1 cellular context compared by ENCODE assay signal in the genomic region with DNA sequence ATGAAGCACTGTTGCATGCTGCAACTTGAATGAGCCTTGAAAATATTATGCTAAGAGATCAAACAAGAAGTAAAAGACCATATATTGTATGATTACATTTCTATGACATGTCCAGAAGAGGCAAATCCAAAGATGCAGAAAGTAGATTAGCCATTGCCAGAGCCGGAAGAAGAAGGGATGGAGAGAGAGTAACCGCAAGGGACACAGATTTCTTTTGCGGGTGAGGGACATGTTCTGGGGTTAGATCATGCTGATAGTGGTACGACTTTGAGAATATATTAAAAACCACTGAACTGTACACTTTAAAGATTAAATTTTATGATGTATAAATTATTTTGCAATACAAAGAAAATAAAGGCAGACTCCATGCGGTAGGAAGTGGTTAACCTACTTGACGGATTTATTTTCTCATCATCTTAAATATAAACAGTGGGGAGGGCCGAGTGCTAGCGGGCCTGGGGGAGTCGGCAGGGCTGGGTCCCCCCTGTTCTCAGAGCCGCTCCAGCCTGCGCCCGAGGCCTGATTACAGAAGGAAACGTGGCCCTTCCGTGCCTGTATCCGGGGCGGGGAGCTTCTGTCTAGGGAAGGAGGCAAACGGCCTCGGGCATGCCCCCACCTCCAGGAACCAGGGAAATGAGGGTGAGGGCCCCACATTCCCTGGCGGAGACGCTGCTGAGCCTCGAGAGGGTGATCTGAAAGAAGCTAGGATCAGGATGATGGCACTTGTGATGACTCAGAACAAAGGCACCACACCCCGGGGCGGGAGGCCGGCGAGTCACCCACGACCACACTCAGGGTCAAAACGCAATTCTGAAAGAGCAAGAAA.
TF ChIP-seq lines count a peak whose summit lies in the region.

No MANE protein-coding gene starts in this region.

TF ChIP-seq in K562, 482 proteins besides CTCF, POLR2A, EP300 and RAD21 (continued from another document and continues in another):
- TF ChIP-seq, protein P1, sequence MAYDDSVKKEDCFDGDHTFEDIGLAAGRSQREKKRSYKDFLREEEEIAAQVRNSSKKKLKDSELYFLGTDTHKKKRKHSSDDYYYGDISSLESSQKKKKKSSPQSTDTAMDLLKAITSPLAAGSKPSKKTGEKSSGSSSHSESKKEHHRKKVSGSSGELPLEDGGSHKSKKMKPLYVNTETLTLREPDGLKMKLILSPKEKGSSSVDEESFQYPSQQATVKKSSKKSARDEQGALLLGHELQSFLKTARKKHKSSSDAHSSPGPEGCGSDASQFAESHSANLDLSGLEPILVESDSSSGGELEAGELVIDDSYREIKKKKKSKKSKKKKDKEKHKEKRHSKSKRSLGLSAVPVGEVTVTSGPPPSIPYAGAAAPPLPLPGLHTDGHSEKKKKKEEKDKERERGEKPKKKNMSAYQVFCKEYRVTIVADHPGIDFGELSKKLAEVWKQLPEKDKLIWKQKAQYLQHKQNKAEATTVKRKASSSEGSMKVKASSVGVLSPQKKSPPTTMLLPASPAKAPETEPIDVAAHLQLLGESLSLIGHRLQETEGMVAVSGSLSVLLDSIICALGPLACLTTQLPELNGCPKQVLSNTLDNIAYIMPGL (CRISPR knock-in tag; IDR thresholded peaks at IDR 0.05): no peak
- TF ChIP-seq ETV1 (tag; conservative IDR thresholded peaks at IDR 0.05; ENCODE audit: low read depth): peak; percentile 47; the same call in 1 of the 2 replicates
- no peak for TF ChIP-seq ZNF717 (CRISPR knock-in tag; IDR thresholded peaks at IDR 0.05)
- TF ChIP-seq, protein P2, sequence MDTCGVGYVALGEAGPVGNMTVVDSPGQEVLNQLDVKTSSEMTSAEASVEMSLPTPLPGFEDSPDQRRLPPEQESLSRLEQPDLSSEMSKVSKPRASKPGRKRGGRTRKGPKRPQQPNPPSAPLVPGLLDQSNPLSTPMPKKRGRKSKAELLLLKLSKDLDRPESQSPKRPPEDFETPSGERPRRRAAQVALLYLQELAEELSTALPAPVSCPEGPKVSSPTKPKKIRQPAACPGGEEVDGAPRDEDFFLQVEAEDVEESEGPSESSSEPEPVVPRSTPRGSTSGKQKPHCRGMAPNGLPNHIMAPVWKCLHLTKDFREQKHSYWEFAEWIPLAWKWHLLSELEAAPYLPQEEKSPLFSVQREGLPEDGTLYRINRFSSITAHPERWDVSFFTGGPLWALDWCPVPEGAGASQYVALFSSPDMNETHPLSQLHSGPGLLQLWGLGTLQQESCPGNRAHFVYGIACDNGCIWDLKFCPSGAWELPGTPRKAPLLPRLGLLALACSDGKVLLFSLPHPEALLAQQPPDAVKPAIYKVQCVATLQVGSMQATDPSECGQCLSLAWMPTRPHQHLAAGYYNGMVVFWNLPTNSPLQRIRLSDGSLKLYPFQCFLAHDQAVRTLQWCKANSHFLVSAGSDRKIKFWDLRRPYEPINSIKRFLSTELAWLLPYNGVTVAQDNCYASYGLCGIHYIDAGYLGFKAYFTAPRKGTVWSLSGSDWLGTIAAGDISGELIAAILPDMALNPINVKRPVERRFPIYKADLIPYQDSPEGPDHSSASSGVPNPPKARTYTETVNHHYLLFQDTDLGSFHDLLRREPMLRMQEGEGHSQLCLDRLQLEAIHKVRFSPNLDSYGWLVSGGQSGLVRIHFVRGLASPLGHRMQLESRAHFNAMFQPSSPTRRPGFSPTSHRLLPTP (IDR thresholded peaks at IDR 0.05; ENCODE audit: borderline replicate concordance, extremely low read depth, insufficient read length): no peak
- no peak for TF ChIP-seq COPS2 (conservative IDR thresholded peaks at IDR 0.05)
- TF ChIP-seq NONO (IDR thresholded peaks at IDR 0.05; ENCODE audit: low read depth in 2 of 2, low read length in 1 of 2): no peak
- no peak for TF ChIP-seq HEY1 (CRISPR knock-in tag; IDR thresholded peaks at IDR 0.05; ENCODE audit: borderline replicate concordance)
- TF ChIP-seq, protein P3, sequence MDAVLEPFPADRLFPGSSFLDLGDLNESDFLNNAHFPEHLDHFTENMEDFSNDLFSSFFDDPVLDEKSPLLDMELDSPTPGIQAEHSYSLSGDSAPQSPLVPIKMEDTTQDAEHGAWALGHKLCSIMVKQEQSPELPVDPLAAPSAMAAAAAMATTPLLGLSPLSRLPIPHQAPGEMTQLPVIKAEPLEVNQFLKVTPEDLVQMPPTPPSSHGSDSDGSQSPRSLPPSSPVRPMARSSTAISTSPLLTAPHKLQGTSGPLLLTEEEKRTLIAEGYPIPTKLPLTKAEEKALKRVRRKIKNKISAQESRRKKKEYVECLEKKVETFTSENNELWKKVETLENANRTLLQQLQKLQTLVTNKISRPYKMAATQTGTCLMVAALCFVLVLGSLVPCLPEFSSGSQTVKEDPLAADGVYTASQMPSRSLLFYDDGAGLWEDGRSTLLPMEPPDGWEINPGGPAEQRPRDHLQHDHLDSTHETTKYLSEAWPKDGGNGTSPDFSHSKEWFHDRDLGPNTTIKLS (IDR thresholded peaks at IDR 0.05; ENCODE audit: borderline replicate concordance, low read depth): no peak
- TF ChIP-seq, protein P4, sequence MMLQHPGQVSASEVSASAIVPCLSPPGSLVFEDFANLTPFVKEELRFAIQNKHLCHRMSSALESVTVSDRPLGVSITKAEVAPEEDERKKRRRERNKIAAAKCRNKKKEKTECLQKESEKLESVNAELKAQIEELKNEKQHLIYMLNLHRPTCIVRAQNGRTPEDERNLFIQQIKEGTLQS (IDR thresholded peaks at IDR 0.05): peak; percentile 78
- TF ChIP-seq, protein P4 (CRISPR knock-in tag; conservative IDR thresholded peaks at IDR 0.05): no peak
- TF ChIP-seq JUND (IDR thresholded peaks at IDR 0.05; ENCODE audit: borderline replicate concordance, low read depth, low read length): peak; percentile 59
- TF ChIP-seq JUND (tag; IDR thresholded peaks at IDR 0.05; ENCODE audit: borderline replicate concordance, low read depth, low read length): peak; percentile 64; the same call in 2 of the 3 replicates
- TF ChIP-seq NFE2L1 (tag; IDR thresholded peaks at IDR 0.05; ENCODE audit: borderline replicate concordance, low read depth): no peak
- no peak for TF ChIP-seq SP1 (CRISPR knock-in tag; IDR thresholded peaks at IDR 0.05)
- TF ChIP-seq ZNF140 (CRISPR knock-in tag; IDR thresholded peaks at IDR 0.05): no peak
- peak; percentile 68 for TF ChIP-seq FOSL1 (tag; conservative IDR thresholded peaks at IDR 0.05)
- TF ChIP-seq, protein P5, sequence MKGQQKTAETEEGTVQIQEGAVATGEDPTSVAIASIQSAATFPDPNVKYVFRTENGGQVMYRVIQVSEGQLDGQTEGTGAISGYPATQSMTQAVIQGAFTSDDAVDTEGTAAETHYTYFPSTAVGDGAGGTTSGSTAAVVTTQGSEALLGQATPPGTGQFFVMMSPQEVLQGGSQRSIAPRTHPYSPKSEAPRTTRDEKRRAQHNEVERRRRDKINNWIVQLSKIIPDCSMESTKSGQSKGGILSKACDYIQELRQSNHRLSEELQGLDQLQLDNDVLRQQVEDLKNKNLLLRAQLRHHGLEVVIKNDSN (CRISPR knock-in tag; IDR thresholded peaks at IDR 0.05): no peak
- TF ChIP-seq PURB (CRISPR knock-in tag; IDR thresholded peaks at IDR 0.05; ENCODE audit: low read depth): no peak
- TF ChIP-seq GATA2 (CRISPR knock-in tag; IDR thresholded peaks at IDR 0.05): no peak
- TF ChIP-seq CBX8 (IDR thresholded peaks at IDR 0.05; ENCODE audit: borderline replicate concordance, extremely low read depth, low read depth, low read length, poor library complexity, severe bottlenecking): no peak
- no peak for TF ChIP-seq CSDE1 (IDR thresholded peaks at IDR 0.05)
- no peak for TF ChIP-seq ZNF41 (CRISPR knock-in tag; conservative IDR thresholded peaks at IDR 0.05)
- peak in 1 of 2 experiments; percentile 71; a peak in 1 of 4 replicates for TF ChIP-seq RCOR1 (IDR thresholded peaks at IDR 0.05; ENCODE audit: borderline replicate concordance in 1 of 2, low read depth in 2 of 2, low read length in 2 of 2)
- no peak for TF ChIP-seq ZFX (CRISPR knock-in tag; IDR thresholded peaks at IDR 0.05)
- TF ChIP-seq, protein P6, sequence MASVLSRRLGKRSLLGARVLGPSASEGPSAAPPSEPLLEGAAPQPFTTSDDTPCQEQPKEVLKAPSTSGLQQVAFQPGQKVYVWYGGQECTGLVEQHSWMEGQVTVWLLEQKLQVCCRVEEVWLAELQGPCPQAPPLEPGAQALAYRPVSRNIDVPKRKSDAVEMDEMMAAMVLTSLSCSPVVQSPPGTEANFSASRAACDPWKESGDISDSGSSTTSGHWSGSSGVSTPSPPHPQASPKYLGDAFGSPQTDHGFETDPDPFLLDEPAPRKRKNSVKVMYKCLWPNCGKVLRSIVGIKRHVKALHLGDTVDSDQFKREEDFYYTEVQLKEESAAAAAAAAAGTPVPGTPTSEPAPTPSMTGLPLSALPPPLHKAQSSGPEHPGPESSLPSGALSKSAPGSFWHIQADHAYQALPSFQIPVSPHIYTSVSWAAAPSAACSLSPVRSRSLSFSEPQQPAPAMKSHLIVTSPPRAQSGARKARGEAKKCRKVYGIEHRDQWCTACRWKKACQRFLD (CRISPR knock-in tag; IDR thresholded peaks at IDR 0.05): no peak
- TF ChIP-seq TCF3 (CRISPR knock-in tag; IDR thresholded peaks at IDR 0.05): no peak
- TF ChIP-seq ZNF77 (CRISPR knock-in tag; IDR thresholded peaks at IDR 0.05): no peak
- 0 out of 2 replicates have a peak, but pooled peaks have one; percentile 19 for TF ChIP-seq GABPA (tag; conservative IDR thresholded peaks at IDR 0.05; ENCODE audit: low read depth)
- no peak for TF ChIP-seq BCOR (IDR thresholded peaks at IDR 0.05)
- TF ChIP-seq, protein P7, sequence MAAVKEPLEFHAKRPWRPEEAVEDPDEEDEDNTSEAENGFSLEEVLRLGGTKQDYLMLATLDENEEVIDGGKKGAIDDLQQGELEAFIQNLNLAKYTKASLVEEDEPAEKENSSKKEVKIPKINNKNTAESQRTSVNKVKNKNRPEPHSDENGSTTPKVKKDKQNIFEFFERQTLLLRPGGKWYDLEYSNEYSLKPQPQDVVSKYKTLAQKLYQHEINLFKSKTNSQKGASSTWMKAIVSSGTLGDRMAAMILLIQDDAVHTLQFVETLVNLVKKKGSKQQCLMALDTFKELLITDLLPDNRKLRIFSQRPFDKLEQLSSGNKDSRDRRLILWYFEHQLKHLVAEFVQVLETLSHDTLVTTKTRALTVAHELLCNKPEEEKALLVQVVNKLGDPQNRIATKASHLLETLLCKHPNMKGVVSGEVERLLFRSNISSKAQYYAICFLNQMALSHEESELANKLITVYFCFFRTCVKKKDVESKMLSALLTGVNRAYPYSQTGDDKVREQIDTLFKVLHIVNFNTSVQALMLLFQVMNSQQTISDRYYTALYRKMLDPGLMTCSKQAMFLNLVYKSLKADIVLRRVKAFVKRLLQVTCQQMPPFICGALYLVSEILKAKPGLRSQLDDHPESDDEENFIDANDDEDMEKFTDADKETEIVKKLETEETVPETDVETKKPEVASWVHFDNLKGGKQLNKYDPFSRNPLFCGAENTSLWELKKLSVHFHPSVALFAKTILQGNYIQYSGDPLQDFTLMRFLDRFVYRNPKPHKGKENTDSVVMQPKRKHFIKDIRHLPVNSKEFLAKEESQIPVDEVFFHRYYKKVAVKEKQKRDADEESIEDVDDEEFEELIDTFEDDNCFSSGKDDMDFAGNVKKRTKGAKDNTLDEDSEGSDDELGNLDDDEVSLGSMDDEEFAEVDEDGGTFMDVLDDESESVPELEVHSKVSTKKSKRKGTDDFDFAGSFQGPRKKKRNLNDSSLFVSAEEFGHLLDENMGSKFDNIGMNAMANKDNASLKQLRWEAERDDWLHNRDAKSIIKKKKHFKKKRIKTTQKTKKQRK (IDR thresholded peaks at IDR 0.05; ENCODE audit: borderline replicate concordance, low read depth, low read length): no peak
- no peak for TF ChIP-seq CREM (IDR thresholded peaks at IDR 0.05; ENCODE audit: low read depth)
